In the genomic region with DNA sequence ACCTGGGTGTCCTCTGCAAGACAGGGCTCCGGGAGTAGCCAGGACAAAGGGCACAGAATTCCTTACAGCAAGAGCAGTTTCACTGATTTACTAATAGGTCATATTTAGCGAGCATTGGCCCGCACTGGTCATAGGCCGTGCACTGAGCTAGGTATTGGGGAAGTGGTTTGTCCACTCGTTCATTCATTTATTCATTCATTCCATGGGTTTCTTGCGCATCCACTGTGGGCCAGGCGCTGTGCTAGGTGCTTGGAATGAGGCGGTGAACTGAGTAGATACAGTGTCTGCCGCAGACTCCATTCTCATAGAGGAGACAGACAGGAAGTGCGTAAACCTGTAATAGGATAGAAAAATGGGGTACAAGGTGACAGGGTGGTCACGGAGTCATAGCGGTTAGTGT, we compare ENCODE assay signal across 28 cellular contexts. TPM values are rescaled to one million over a fixed set of nuclear protein-coding genes. Genes with fewer than 3 reads are reported as not detected.
"Had no signal": no experiment of that assay in that cellular context is flagged by ENCODE, and none has a peak within 500 bp of the region (broad histone marks: within the 10 kb centered on the region; RNA-seq: fewer than 3 reads in every experiment).

No MANE protein-coding gene starts in this region.

- H3K4me2 ChIP-seq: SK-N-SH had no signal

- H3K4me3 ChIP-seq: breast epithelium, MG63, SJCRH30 had no signal

- H3K27ac ChIP-seq: breast epithelium, SJCRH30 had no signal

- H3K4me1 ChIP-seq: breast epithelium had no signal

- ATAC-seq: activated CD4-positive, CD25-positive, alpha-beta regulatory T cell treated with anti-CD3 and anti-CD28 coated beads, Interleukin-2, amount 50 U/mL, for 24 hours; activated CD8-positive, alpha-beta memory T cell treated with anti-CD3 and anti-CD28 coated beads, Interleukin-2, amount 10 ng/mL, durations not matched to agents 7 days and 5 days had no signal

- H3K9me3 ChIP-seq: breast epithelium, MG63, SJCRH30, SK-N-SH had no signal

- H3K27me3 ChIP-seq: breast epithelium, MG63, SJCRH30 had no signal

- H3K9ac ChIP-seq: SK-N-SH had no signal

- DNase-seq: activated CD4-positive, alpha-beta T cell treated with anti-CD3 and anti-CD28 coated beads for 4 hours; activated CD4-positive, alpha-beta T cell treated with anti-CD3 and anti-CD28 coated beads, Interleukin-2, amount 50 U/mL, for 48 hours; activated CD8-positive, alpha-beta memory T cell treated with anti-CD3 and anti-CD28 coated beads, Interleukin-2, amount 10 ng/mL, durations not matched to agents 7 days and 5 days; activated effector memory CD4-positive, alpha-beta T cell treated with Interleukin-2 at 50 U/mL for 16 hours; activated naive CD4-positive, alpha-beta T cell; activated T-cell treated with anti-CD3 and anti-CD28 coated beads, Interleukin-2, amount 50 U/mL, for 24 hours; MG63; MV-4-11; NCI-H1092 treated with DMSO at 0.1 percent for 48 hours; NCI-H1417 treated with DMSO at 0.1 percent for 48 hours; NCI-H1694; NCI-H2029; NCI-H2107; NCI-H2171 treated with DMSO at 0.1 percent for 48 hours; NCI-H226; NCI-H82; SJCRH30; SK-N-SH; SW 1271 had no signal

- H3K36me3 ChIP-seq: breast epithelium, MG63, SJCRH30 had no signal

RNA-seq across cellular contexts. Expression of gene LINC01488, which starts 13.2 kb away (rescaled TPM):
- total RNA-seq: activated CD8-positive, alpha-beta memory T cell treated with anti-CD3 and anti-CD28 coated beads, Interleukin-2, amount 10 ng/mL, durations not matched to agents 7 days and 5 days; activated T-helper 1 cell treated with anti-CD3 and anti-CD28 coated beads, Interleukin-12 subunit alpha, Interleukin-12 subunit beta, Interleukin-2, Interleukin-4 antibody, amounts not matched to agents 30 ng/mL and 10 ng/mL and 1 ng/mL, durations not matched to agents 14 hours and 24 hours and 36 hours; aorta; breast epithelium; NCI-H460; OCI-LY7; RPMI7951; SJCRH30; T-helper 1 cell treated with Interleukin-12 subunit alpha and Interleukin-12 subunit beta and Interleukin-4 antibody, amounts not matched to agents 30 ng/mL and 1 ng/mL, for 36 hours had no signal
- polyA plus RNA-seq: aorta, IgD-negative memory B cell, SK-N-SH had no signal
